14 cellular contexts compared by ENCODE assay signal in the genomic region with DNA sequence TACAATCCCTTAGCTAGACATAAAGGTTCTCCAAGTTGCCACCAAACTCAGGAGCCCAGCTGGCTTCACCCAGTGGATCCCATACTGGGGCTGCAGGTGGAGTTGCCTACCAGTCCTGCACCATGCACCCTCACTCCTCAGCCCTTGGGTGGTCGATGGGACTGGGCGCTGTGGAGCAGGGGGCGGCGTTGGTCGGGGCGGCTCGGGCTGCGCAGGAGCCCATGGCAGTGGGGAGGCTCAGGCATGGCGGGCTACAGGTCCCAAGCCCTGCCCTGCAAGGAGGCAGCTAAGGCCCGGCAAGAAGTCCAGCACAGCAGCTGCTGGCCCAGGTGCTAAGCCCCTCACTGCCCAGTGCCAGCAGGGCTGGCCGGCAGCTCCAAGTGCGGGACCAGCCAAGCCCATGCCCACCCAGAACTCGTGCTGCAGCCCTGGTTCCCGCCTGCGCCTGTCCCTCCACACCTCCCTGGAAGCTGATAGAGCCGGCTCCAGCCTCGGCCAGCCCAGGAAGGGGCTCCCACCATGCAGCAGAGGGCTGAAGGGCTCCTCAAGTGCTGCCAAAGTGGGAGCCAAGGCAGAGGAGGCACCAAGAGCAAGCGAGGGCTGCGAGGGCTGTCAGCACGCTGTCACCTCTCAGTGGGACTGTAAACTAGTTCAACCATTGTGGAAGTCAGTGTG.
DNase-seq lines count a peak whose midpoint lies in the region; ATAC-seq and TF ChIP-seq lines count a peak whose summit lies in the region.
"Had no signal": no experiment of that assay in that cellular context is flagged by ENCODE, and none has a peak within 500 bp of the region (broad histone marks: within the 10 kb centered on the region; RNA-seq: fewer than 3 reads in every experiment).

No MANE protein-coding gene starts in this region.

- no peak overlapping the region for H3K4ac ChIP-seq in mesenchymal stem cell (ENCODE audit: low read depth in 1 of 2, low read length in 2 of 2)

- H2AFZ ChIP-seq in mesenchymal stem cell (ENCODE audit: low read depth, low read length) = no peak overlapping the region
- H2AFZ ChIP-seq: GM23338 had no signal

- H2BK12ac ChIP-seq in mesenchymal stem cell (ENCODE audit: low read length in 2 of 2) = no peak overlapping the region

- H3K36me3 Mint-ChIP-seq in CD14-positive monocyte = no peaks in the 10 kb centered on the region

- peak overlapping the region; percentile 15 for H4K91ac ChIP-seq in mesenchymal stem cell (ENCODE audit: low read length)

- peak overlapping the region in 1 of 2 experiments; percentile 41 for H3K14ac ChIP-seq in mesenchymal stem cell (ENCODE audit: low read length in 2 of 2)

- no peak overlapping the region for H3K23ac ChIP-seq in mesenchymal stem cell (ENCODE audit: low read length in 2 of 2)

- no peaks in the 10 kb centered on the region for H3K4me1 Mint-ChIP-seq in CD14-positive monocyte
- H3K4me1 Mint-ChIP-seq: GM23338 had no signal

- H3K27ac ChIP-seq in RWPE2 (ENCODE audit: poor library complexity, severe bottlenecking) (no peak overlapping the region), mesenchymal stem cell (ENCODE audit: low read length, poor library complexity, severe bottlenecking) (no peak overlapping the region), upper lobe of right lung (no peak overlapping the region)

- no peak overlapping the region for H3K4me2 ChIP-seq in mesenchymal stem cell (ENCODE audit: low read length, poor library complexity, severe bottlenecking)
- H3K4me2 ChIP-seq: GM23338 had no signal

- intact Hi-C loops in CD14-positive monocyte (cut with micrococcal nuclease) = no loop called here
- intact Hi-C loops in upper lobe of right lung (cut with DNase I) = no loop called here

- no peak overlapping the region for H2BK15ac ChIP-seq in mesenchymal stem cell (ENCODE audit: low read depth, poor library complexity, severe bottlenecking)

- H3K36me3 ChIP-seq in RWPE2 (ENCODE audit: low read depth) = no peaks in the 10 kb centered on the region
- H3K36me3 ChIP-seq in mesenchymal stem cell (ENCODE audit: control insufficient read depth in 1 of 2, insufficient read depth in 2 of 2, low read depth in 1 of 2, low read length in 2 of 2) = peaks cover 0 to 5% of the 10 kb centered on the region in 2 experiments
- no peaks in the 10 kb centered on the region for H3K36me3 ChIP-seq in upper lobe of right lung
- H3K36me3 ChIP-seq: BE2C had no signal

- no peak overlapping the region for H3K27ac Mint-ChIP-seq in CD14-positive monocyte
- H3K27ac Mint-ChIP-seq: CD4-positive, alpha-beta T cell; GM23338 had no signal

- TF ChIP-seq CTCF in CD14-positive monocyte (IDR thresholded peaks at IDR 0.05) = no peak
- TF ChIP-seq CTCF in RWPE2 (IDR thresholded peaks at IDR 0.05; ENCODE audit: poor library complexity, severe bottlenecking) = no peak
- TF ChIP-seq CTCF in upper lobe of right lung (IDR thresholded peaks at IDR 0.05) = no peak

- no peak overlapping the region for H4K8ac ChIP-seq in mesenchymal stem cell (ENCODE audit: low read length)

- DNase-seq in CD14-positive monocyte (ENCODE audit: low spot score) = peak; percentile 40
- DNase-seq in RWPE2 (ENCODE audit: low spot score) = peak; percentile 32
- DNase-seq in mesenchymal stem cell = no peak
- peak; percentile 59 for DNase-seq in upper lobe of right lung
- no peak for DNase-seq in activated naive CD4-positive, alpha-beta T cell treated with anti-CD3 and anti-CD28 coated beads, Interleukin-2, amount 50 U/mL, for 16 hours
- DNase-seq: ACHN; BE2C; C1 segment of cervical spinal cord; Caco-2; CD4-positive, alpha-beta T cell; HCEC 1CT had no signal

- no peak for ATAC-seq in RWPE2 (ENCODE audit: low read depth)
- ATAC-seq in upper lobe of right lung = peak; percentile 27
- ATAC-seq in HG02885 (IDR thresholded peaks at IDR 0.05; ENCODE audit: poor library complexity, unreplicated experiment) = no peak
- ATAC-seq in HG03457 (IDR thresholded peaks at IDR 0.05; ENCODE audit: unreplicated experiment) = no peak
- ATAC-seq: GM23338 had no signal

- H3K27me3 ChIP-seq in RWPE2 (ENCODE audit: insufficient read depth, poor library complexity, severe bottlenecking) (peaks cover 4% of the 10 kb centered on the region), mesenchymal stem cell (ENCODE audit: control insufficient read depth in 1 of 2, insufficient read depth in 1 of 2, low read length in 2 of 2) (no peaks in the 10 kb centered on the region), upper lobe of right lung (no peaks in the 10 kb centered on the region)
- H3K27me3 ChIP-seq: BE2C had no signal

- no peaks in the 10 kb centered on the region for H3K27me3 Mint-ChIP-seq in CD14-positive monocyte (ENCODE audit: low read depth in 3 of 3)
- H3K27me3 Mint-ChIP-seq: CD4-positive, alpha-beta T cell had no signal

- H3K4me3 ChIP-seq in RWPE2 (ENCODE audit: severe bottlenecking) = no peak overlapping the region
- H3K4me3 ChIP-seq in mesenchymal stem cell (ENCODE audit: insufficient read depth in 1 of 2, low read depth in 1 of 2, low read length in 2 of 2) = peak overlapping the region in 1 of 2 experiments; percentile 32
- no peak overlapping the region for H3K4me3 ChIP-seq in upper lobe of right lung
- H3K4me3 ChIP-seq: GM23338 had no signal

- peak overlapping the region in 1 of 2 experiments; percentile 0 for H3K18ac ChIP-seq in mesenchymal stem cell (ENCODE audit: low read depth in 1 of 2, low read length in 2 of 2)

- no peak overlapping the region for H2BK120ac ChIP-seq in mesenchymal stem cell (ENCODE audit: low read depth, low read length)

- no peak overlapping the region for H3K4me3 Mint-ChIP-seq in CD14-positive monocyte
- H3K4me3 Mint-ChIP-seq: CD4-positive, alpha-beta T cell; GM23338 had no signal

- H3K9ac ChIP-seq in mesenchymal stem cell (ENCODE audit: low read length) = no peak overlapping the region

- H3K4me1 ChIP-seq in RWPE2 (ENCODE audit: insufficient read depth, poor library complexity, severe bottlenecking) (no peaks in the 10 kb centered on the region), mesenchymal stem cell (ENCODE audit: control insufficient read depth, insufficient read depth, low read depth, low read length) (no peaks in the 10 kb centered on the region), upper lobe of right lung (no peaks in the 10 kb centered on the region)
- H3K4me1 ChIP-seq: BE2C, Caco-2 had no signal

- WGBS in mesenchymal stem cell = 97% methylated on average over 20 of the region's 20 CpGs

- H2AK5ac ChIP-seq in mesenchymal stem cell (ENCODE audit: low read length, severe bottlenecking) = no peak overlapping the region

- no peaks in the 10 kb centered on the region for H3K9me3 ChIP-seq in RWPE2 (ENCODE audit: severe bottlenecking)
- no peaks in the 10 kb centered on the region for H3K9me3 ChIP-seq in mesenchymal stem cell (ENCODE audit: control insufficient read depth, low read length)
- no peaks in the 10 kb centered on the region for H3K9me3 ChIP-seq in upper lobe of right lung
- H3K9me3 ChIP-seq: BE2C, Caco-2 had no signal

- H3K79me1 ChIP-seq in mesenchymal stem cell (replicated peaks; ENCODE audit: low read length, poor library complexity, severe bottlenecking) = no peaks in the 10 kb centered on the region

- peaks cover 4 to 24% (median 20%) of the 10 kb centered on the region in 7 donors for H3K9me3 Mint-ChIP-seq in CD14-positive monocyte

- no peak overlapping the region for H2BK5ac ChIP-seq in mesenchymal stem cell (ENCODE audit: low read depth, low read length, poor library complexity, severe bottlenecking)

Comparison
In these comparisons a context has a peak if more than half of its experiments do, and no peak if none do; other contexts are left out.
1. DNase-seq: peak in CD14-positive monocyte (single experiment), RWPE2 (single experiment) and upper lobe of right lung (single experiment); none in mesenchymal stem cell (single experiment) and activated naive CD4-positive, alpha-beta T cell treated with anti-CD3 and anti-CD28 coated beads, Interleukin-2, amount 50 U/mL, for 16 hours (single experiment).